ENCODE assay signal across 29 cellular contexts in genomic region chr5:136910625-136911024, GRCh38.
"Had no signal": no experiment of that assay in that cellular context is flagged by ENCODE, and none has a peak within 500 bp of the region (broad histone marks: within the 10 kb centered on the region; RNA-seq: fewer than 3 reads in every experiment).

No MANE protein-coding gene starts in this region.

- H3K4me3 Mint-ChIP-seq: activated CD4-positive, alpha-beta memory T cell treated with anti-CD3 and anti-CD28 coated beads for 36 hours; activated CD4-positive, alpha-beta T cell treated with anti-CD3 and anti-CD28 coated beads for 36 hours; activated CD4-positive, alpha-beta T cell treated with anti-CD3 and anti-CD28 coated beads, Interleukin-2, amount 10 ng/mL, durations not matched to agents 24 days and 14 days; activated naive CD8-positive, alpha-beta T cell; activated T-cell treated with anti-CD3 and anti-CD28 coated beads, Interleukin-2, amount 50 U/mL, for 4 hours; activated T-helper 17 cell treated with anti-CD3 and anti-CD28 coated beads, Interleukin-2, amount 50 U/mL, for 72 hours; central memory CD8-positive, alpha-beta T cell; dendritic cell treated with granulocyte-macrophage colony-stimulating factor and Interleukin-4, amounts not matched to agents 40 ng/mL and 50 ng/mL, for 4 days; endodermal cell; T-helper 17 cell; T-helper 2 cell treated with Interferon-gamma antibody and Interleukin-4, amounts not matched to agents 5 μg/mL and 100 μg/mL, for 36 hours had no signal

- H3K27ac Mint-ChIP-seq: activated CD4-positive, alpha-beta memory T cell treated with anti-CD3 and anti-CD28 coated beads for 36 hours; activated CD4-positive, alpha-beta T cell treated with anti-CD3 and anti-CD28 coated beads for 36 hours; activated CD4-positive, alpha-beta T cell treated with anti-CD3 and anti-CD28 coated beads, Interleukin-2, amount 10 ng/mL, durations not matched to agents 24 days and 14 days; activated naive CD8-positive, alpha-beta T cell; activated T-helper 17 cell treated with anti-CD3 and anti-CD28 coated beads, Interleukin-2, amount 50 U/mL, for 72 hours; dendritic cell treated with granulocyte-macrophage colony-stimulating factor and Interleukin-4, amounts not matched to agents 40 ng/mL and 50 ng/mL, for 4 days; endodermal cell; T-helper 17 cell; T-helper 2 cell treated with Interferon-gamma antibody and Interleukin-4, amounts not matched to agents 5 μg/mL and 100 μg/mL, for 36 hours had no signal

- H3K36me3 Mint-ChIP-seq: activated CD4-positive, alpha-beta memory T cell treated with anti-CD3 and anti-CD28 coated beads for 36 hours; activated naive CD8-positive, alpha-beta T cell had no signal

- H3K27me3 Mint-ChIP-seq: activated CD4-positive, alpha-beta memory T cell treated with anti-CD3 and anti-CD28 coated beads for 36 hours; activated CD4-positive, alpha-beta T cell treated with anti-CD3 and anti-CD28 coated beads for 36 hours; activated CD4-positive, alpha-beta T cell treated with anti-CD3 and anti-CD28 coated beads, Interleukin-2, amount 10 ng/mL, durations not matched to agents 24 days and 14 days; activated naive CD8-positive, alpha-beta T cell; activated T-helper 17 cell treated with anti-CD3 and anti-CD28 coated beads, Interleukin-2, amount 50 U/mL, for 72 hours; central memory CD8-positive, alpha-beta T cell; dendritic cell treated with granulocyte-macrophage colony-stimulating factor and Interleukin-4, amounts not matched to agents 40 ng/mL and 50 ng/mL, for 4 days; T-helper 17 cell had no signal

- H3K9me3 Mint-ChIP-seq: activated T-cell treated with anti-CD3 and anti-CD28 coated beads, Interleukin-2, amount 50 U/mL, for 4 hours; T-helper 2 cell treated with Interferon-gamma antibody and Interleukin-4, amounts not matched to agents 5 μg/mL and 100 μg/mL, for 36 hours had no signal

- H3K36me3 ChIP-seq: brain microvascular endothelial cell, WERI-Rb-1 had no signal

- DNase-seq: activated CD4-positive, alpha-beta memory T cell treated with anti-CD3 and anti-CD28 coated beads for 36 hours; activated CD4-positive, alpha-beta T cell treated with anti-CD3 and anti-CD28 coated beads for 36 hours; activated CD4-positive, CD25-positive, alpha-beta regulatory T cell; activated CD4-positive, CD25-positive, alpha-beta regulatory T cell treated with anti-CD3 and anti-CD28 coated beads, Interleukin-2, amount 50 U/mL, for 72 hours; activated effector memory CD4-positive, alpha-beta T cell treated with Interleukin-2 at 50 U/mL for 16 hours; activated gamma-delta T cell treated with Interleukin-2 at 50 U/mL for 16 hours; activated naive CD4-positive, alpha-beta T cell treated with anti-CD3 and anti-CD28 coated beads, Interleukin-2, amount 50 U/mL, for 16 hours; activated naive CD4-positive, alpha-beta T cell treated with Interleukin-2 at 50 U/mL for 16 hours; activated T-cell treated with anti-CD3 and anti-CD28 coated beads, Interleukin-2, amount 50 U/mL, for 4 hours; amniotic stem cell; anterior cingulate cortex; brain microvascular endothelial cell; dorsolateral prefrontal cortex; effector memory CD4-positive, alpha-beta T cell; endodermal cell; foreskin fibroblast; head of caudate nucleus; T-helper 1 cell; T-helper 17 cell; T1000; WERI-Rb-1 had no signal

- H3K27ac ChIP-seq: brain microvascular endothelial cell, coronary artery, dorsolateral prefrontal cortex, WERI-Rb-1 had no signal

- H3K4me3 ChIP-seq: coronary artery, dorsolateral prefrontal cortex had no signal

- ATAC-seq: activated CD4-positive, alpha-beta T cell treated with anti-CD3 and anti-CD28 coated beads for 36 hours; activated T-cell treated with anti-CD3 and anti-CD28 coated beads, Interleukin-2, amount 50 U/mL, for 4 hours; activated T-helper 17 cell treated with anti-CD3 and anti-CD28 coated beads, Interleukin-2, amount 50 U/mL, for 72 hours; esophagus mucosa; T-helper 17 cell had no signal

- H3K27me3 ChIP-seq: brain microvascular endothelial cell, dorsolateral prefrontal cortex had no signal

- H3K4me1 Mint-ChIP-seq: activated CD4-positive, alpha-beta T cell treated with anti-CD3 and anti-CD28 coated beads for 36 hours; activated CD4-positive, alpha-beta T cell treated with anti-CD3 and anti-CD28 coated beads, Interleukin-2, amount 10 ng/mL, durations not matched to agents 24 days and 14 days; activated T-helper 17 cell treated with anti-CD3 and anti-CD28 coated beads, Interleukin-2, amount 50 U/mL, for 72 hours; central memory CD8-positive, alpha-beta T cell; T-helper 17 cell had no signal
